ENCODE assay signal across 1 cellular context in genomic region chr1:183996396-183996795, GRCh38.
TF ChIP-seq lines count a peak whose summit lies in the region.

No MANE protein-coding gene starts in this region.

TF ChIP-seq in HepG2, 621 proteins besides CTCF, POLR2A, EP300 and RAD21 (continued from another document and continues in another):
- TF ChIP-seq, protein P1, sequence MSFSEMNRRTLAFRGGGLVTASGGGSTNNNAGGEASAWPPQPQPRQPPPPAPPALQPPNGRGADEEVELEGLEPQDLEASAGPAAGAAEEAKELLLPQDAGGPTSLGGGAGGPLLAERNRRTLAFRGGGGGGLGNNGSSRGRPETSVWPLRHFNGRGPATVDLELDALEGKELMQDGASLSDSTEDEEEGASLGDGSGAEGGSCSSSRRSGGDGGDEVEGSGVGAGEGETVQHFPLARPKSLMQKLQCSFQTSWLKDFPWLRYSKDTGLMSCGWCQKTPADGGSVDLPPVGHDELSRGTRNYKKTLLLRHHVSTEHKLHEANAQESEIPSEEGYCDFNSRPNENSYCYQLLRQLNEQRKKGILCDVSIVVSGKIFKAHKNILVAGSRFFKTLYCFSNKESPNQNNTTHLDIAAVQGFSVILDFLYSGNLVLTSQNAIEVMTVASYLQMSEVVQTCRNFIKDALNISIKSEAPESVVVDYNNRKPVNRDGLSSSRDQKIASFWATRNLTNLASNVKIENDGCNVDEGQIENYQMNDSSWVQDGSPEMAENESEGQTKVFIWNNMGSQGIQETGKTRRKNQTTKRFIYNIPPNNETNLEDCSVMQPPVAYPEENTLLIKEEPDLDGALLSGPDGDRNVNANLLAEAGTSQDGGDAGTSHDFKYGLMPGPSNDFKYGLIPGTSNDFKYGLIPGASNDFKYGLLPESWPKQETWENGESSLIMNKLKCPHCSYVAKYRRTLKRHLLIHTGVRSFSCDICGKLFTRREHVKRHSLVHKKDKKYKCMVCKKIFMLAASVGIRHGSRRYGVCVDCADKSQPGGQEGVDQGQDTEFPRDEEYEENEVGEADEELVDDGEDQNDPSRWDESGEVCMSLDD (CRISPR knock-in tag; IDR thresholded peaks at IDR 0.05; ENCODE audit: borderline replicate concordance) = no peak
- TF ChIP-seq CHD4 (IDR thresholded peaks at IDR 0.05; ENCODE audit: borderline replicate concordance, low read length) (no peak), NFE2L1 (CRISPR knock-in tag; IDR thresholded peaks at IDR 0.05; ENCODE audit: borderline replicate concordance) (no peak), ZHX2 (IDR thresholded peaks at IDR 0.05; ENCODE audit: low read depth) (no peak), ZHX2 (CRISPR knock-in tag; IDR thresholded peaks at IDR 0.05; ENCODE audit: borderline replicate concordance) (no peak), ZNF251 (CRISPR knock-in tag; IDR thresholded peaks at IDR 0.05) (no peak), CHD2 (IDR thresholded peaks at IDR 0.05; ENCODE audit: low read depth, low read length) (no peak), KDM6A (CRISPR knock-in tag; IDR thresholded peaks at IDR 0.05; ENCODE audit: low read depth) (no peak; the same call in 1 of the 2 replicates), ZNF503 (CRISPR knock-in tag; IDR thresholded peaks at IDR 0.05) (peak; percentile 47; the same call in 1 of the 2 replicates), ZNF143 (CRISPR knock-in tag; IDR thresholded peaks at IDR 0.05) (no peak), ZNF7 (CRISPR knock-in tag; IDR thresholded peaks at IDR 0.05) (no peak), ZNF788 (CRISPR knock-in tag; IDR thresholded peaks at IDR 0.05; ENCODE audit: borderline replicate concordance) (0 out of 2 replicates have a peak, but pooled peaks have one; percentile 29), ZNF737 (CRISPR knock-in tag; IDR thresholded peaks at IDR 0.05; ENCODE audit: borderline replicate concordance) (no peak), CSRNP1 (CRISPR knock-in tag; IDR thresholded peaks at IDR 0.05) (no peak), SKI (IDR thresholded peaks at IDR 0.05; ENCODE audit: partially characterized antibody) (no peak), DZIP1 (CRISPR knock-in tag; IDR thresholded peaks at IDR 0.05) (no peak), TP53 (CRISPR knock-in tag; conservative IDR thresholded peaks at IDR 0.05) (no peak), NKX3-1 (CRISPR knock-in tag; IDR thresholded peaks at IDR 0.05) (no peak), AKAP8 (CRISPR knock-in tag; IDR thresholded peaks at IDR 0.05) (no peak), ZFP37 (CRISPR knock-in tag; IDR thresholded peaks at IDR 0.05; ENCODE audit: borderline replicate concordance) (no peak), CEBPG (CRISPR knock-in tag; IDR thresholded peaks at IDR 0.05) (peak; percentile 11; the same call in 1 of the 2 replicates), ZFP36 (IDR thresholded peaks at IDR 0.05; ENCODE audit: borderline replicate concordance, low read depth, low read length, partially characterized antibody) (no peak), ZNF350 (CRISPR knock-in tag; IDR thresholded peaks at IDR 0.05; ENCODE audit: borderline replicate concordance, low read depth) (no peak), NFYC (CRISPR knock-in tag; IDR thresholded peaks at IDR 0.05) (no peak), POLR2G (IDR thresholded peaks at IDR 0.05; ENCODE audit: low read depth, low read length) (peak; percentile 48), ZNF484 (CRISPR knock-in tag; IDR thresholded peaks at IDR 0.05; ENCODE audit: borderline replicate concordance, low read depth) (no peak), ZNF710 (CRISPR knock-in tag; IDR thresholded peaks at IDR 0.05; ENCODE audit: borderline replicate concordance) (no peak), ZNF574 (CRISPR knock-in tag; IDR thresholded peaks at IDR 0.05) (0 out of 2 replicates have a peak, but pooled peaks have one; percentile 24), ZNF709 (CRISPR knock-in tag; IDR thresholded peaks at IDR 0.05) (no peak), ADNP (CRISPR knock-in tag; IDR thresholded peaks at IDR 0.05) (no peak), ZSCAN12 (CRISPR knock-in tag; IDR thresholded peaks at IDR 0.05) (no peak)
- TF ChIP-seq, protein P2, sequence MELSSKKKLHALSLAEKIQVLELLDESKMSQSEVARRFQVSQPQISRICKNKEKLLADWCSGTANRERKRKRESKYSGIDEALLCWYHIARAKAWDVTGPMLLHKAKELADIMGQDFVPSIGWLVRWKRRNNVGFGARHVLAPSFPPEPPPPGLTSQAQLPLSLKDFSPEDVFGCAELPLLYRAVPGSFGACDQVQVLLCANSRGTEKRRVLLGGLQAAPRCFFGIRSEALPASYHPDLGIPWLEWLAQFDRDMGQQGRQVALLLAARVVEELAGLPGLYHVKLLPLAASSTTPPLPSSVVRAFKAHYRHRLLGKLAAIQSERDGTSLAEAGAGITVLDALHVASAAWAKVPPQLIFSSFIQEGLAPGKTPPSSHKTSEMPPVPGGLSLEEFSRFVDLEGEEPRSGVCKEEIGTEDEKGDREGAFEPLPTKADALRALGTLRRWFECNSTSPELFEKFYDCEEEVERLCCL (CRISPR knock-in tag; IDR thresholded peaks at IDR 0.05; ENCODE audit: borderline replicate concordance) = no peak
- TF ChIP-seq, protein P3, sequence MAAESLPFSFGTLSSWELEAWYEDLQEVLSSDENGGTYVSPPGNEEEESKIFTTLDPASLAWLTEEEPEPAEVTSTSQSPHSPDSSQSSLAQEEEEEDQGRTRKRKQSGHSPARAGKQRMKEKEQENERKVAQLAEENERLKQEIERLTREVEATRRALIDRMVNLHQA (CRISPR knock-in tag; IDR thresholded peaks at IDR 0.05) = no peak
- TF ChIP-seq, protein P4, sequence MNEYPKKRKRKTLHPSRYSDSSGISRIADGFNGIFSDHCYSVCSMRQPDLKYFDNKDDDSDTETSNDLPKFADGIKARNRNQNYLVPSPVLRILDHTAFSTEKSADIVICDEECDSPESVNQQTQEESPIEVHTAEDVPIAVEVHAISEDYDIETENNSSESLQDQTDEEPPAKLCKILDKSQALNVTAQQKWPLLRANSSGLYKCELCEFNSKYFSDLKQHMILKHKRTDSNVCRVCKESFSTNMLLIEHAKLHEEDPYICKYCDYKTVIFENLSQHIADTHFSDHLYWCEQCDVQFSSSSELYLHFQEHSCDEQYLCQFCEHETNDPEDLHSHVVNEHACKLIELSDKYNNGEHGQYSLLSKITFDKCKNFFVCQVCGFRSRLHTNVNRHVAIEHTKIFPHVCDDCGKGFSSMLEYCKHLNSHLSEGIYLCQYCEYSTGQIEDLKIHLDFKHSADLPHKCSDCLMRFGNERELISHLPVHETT (CRISPR knock-in tag; conservative IDR thresholded peaks at IDR 0.05) = no peak
